Comparison of ENCODE assay signal across 8 cellular contexts in genomic region chr17:16352838-16353701, GRCh38. TPM values are rescaled to one million over a fixed set of nuclear protein-coding genes. Genes with fewer than 3 reads are reported as not detected.
DNase-seq lines count a peak whose midpoint lies in the region; ATAC-seq and TF ChIP-seq lines count a peak whose summit lies in the region.

TSS of gene CENPV (minus strand) at chr17:16353469. CDS start at chr17:16353436, 33 bp downstream.

- 1% methylated on average over 88 to 121 of the region's 121 CpGs for WGBS in esophagus, 2 donors

- H3K9me3 ChIP-seq in NT2/D1 (ENCODE audit: insufficient read depth, low read length), result no peaks in the 10 kb centered on the region
- H3K9me3 ChIP-seq in esophagus (ENCODE audit: control insufficient read depth in 2 of 2, insufficient read depth in 1 of 2, low read depth in 1 of 2, low read length in 1 of 2), result no peaks in the 10 kb centered on the region

- H3K27me3 Mint-ChIP-seq in natural killer cell (ENCODE audit: low read depth in 2 of 2), result no peaks in the 10 kb centered on the region

- no peaks in the 10 kb centered on the region for H3K36me3 Mint-ChIP-seq in natural killer cell

- peak within 1 kb of the TSS; percentile 92 for H3K4me3 Mint-ChIP-seq in natural killer cell

- intact Hi-C loops in natural killer cell (cut with micrococcal nuclease), result loop anchor here (5.0 kb wide), 1 partner anchor 66 kb away; no protein-coding TSS in a partner anchor

- peak within 1 kb of the TSS; percentile 78 to 79 for H3K27ac Mint-ChIP-seq in natural killer cell

- peaks cover 10% of the 10 kb centered on the region in 2 donors for H3K4me1 Mint-ChIP-seq in natural killer cell

- no peak within 1 kb of the TSS for H3K27ac ChIP-seq in esophagus (ENCODE audit: low read depth in 2 of 2, low read length in 1 of 2)

- ATAC-seq in HG03135 (IDR thresholded peaks at IDR 0.05; ENCODE audit: unreplicated experiment), result peak; percentile 74
- peak; percentile 90 to 94 (median 93) for ATAC-seq in natural killer cell
- ATAC-seq in stimulated activated naive CD8-positive, alpha-beta T cell treated with anti-CD3 and anti-CD28 coated beads, Interleukin-15, Interleukin-2, amounts not matched to agents 100 U/mL and 50 U/mL, for 24 hours, result peak; percentile 87

- H3K9me3 Mint-ChIP-seq in natural killer cell, result no peaks in the 10 kb centered on the region

- TF ChIP-seq POLR2A in GM18526 (IDR thresholded peaks at IDR 0.05; ENCODE audit: extremely low read depth, insufficient read length), result peak; percentile 71

- H3K4me1 ChIP-seq in NT2/D1 (ENCODE audit: insufficient read depth, insufficient read length) (no peaks in the 10 kb centered on the region), esophagus (ENCODE audit: control insufficient read depth in 2 of 2, insufficient read depth in 2 of 2, low read length in 1 of 2) (peaks cover 0 to 5% of the 10 kb centered on the region in 2 donors)

- H3K4me3 ChIP-seq in NT2/D1 (ENCODE audit: insufficient read length, low read depth) (peak within 1 kb of the TSS; percentile 58), esophagus (ENCODE audit: low read depth in 1 of 2, low read length in 2 of 2) (peak within 1 kb of the TSS; percentile 52 to 65)

- H3K27me3 ChIP-seq in NT2/D1 (ENCODE audit: insufficient read depth, insufficient read length), result no peaks in the 10 kb centered on the region
- no peaks in the 10 kb centered on the region for H3K27me3 ChIP-seq in esophagus (ENCODE audit: control insufficient read depth in 1 of 2, insufficient read depth in 2 of 2, low read length in 2 of 2)

- H3K36me3 ChIP-seq in NT2/D1 (ENCODE audit: insufficient read depth, insufficient read length, low read length) (peaks cover 16% of the 10 kb centered on the region), esophagus (ENCODE audit: control insufficient read depth in 2 of 2, insufficient read depth in 2 of 2, low read length in 1 of 2) (no peaks in the 10 kb centered on the region)

- peak within 1 kb of the TSS; percentile 82 for H3K9ac ChIP-seq in NT2/D1 (ENCODE audit: insufficient read length, low read depth)

- DNase-seq in A172 (ENCODE audit: low spot score), result no peak
- DNase-seq in NT2/D1 (ENCODE audit: low read depth, low spot score), result no peak
- DNase-seq in activated T-cell treated with anti-CD3 and anti-CD28 coated beads for 48 hours (ENCODE audit: low read depth), result peak; percentile 72
- peak; percentile 66 for DNase-seq in natural killer cell
- DNase-seq in stimulated activated naive CD8-positive, alpha-beta T cell treated with anti-CD3 and anti-CD28 coated beads, Interleukin-15, Interleukin-2, amounts not matched to agents 100 U/mL and 50 U/mL, for 24 hours, result peak; percentile 77

- TF ChIP-seq CTCF in natural killer cell (IDR thresholded peaks at IDR 0.05), result peak; percentile 34

RNA-seq across cellular contexts. Expression of gene CENPV, which starts in this region (rescaled TPM):
- 22.2 and 29.7 TPM in 2 replicates for total RNA-seq in A172 (2014; rRNA removed; shearing (Covaris generic))
- polyA plus RNA-seq in esophagus, result 1 to 10 TPM; 1.3 to 2.8 TPM
- total RNA-seq in natural killer cell, result 10 to 100 TPM; 11.3 to 20.0 (median 15.1) TPM

Comparison
In these comparisons a context has a peak if more than half of its experiments do, and no peak if none do; other contexts are left out.
1. DNase-seq: peak in activated T-cell treated with anti-CD3 and anti-CD28 coated beads for 48 hours (single experiment), natural killer cell (single experiment) and stimulated activated naive CD8-positive, alpha-beta T cell treated with anti-CD3 and anti-CD28 coated beads, Interleukin-15, Interleukin-2, amounts not matched to agents 100 U/mL and 50 U/mL, for 24 hours (single experiment); none in A172 (single experiment) and NT2/D1 (single experiment).
2. Peak in every context shown above with its lines, with median percentiles within 50 percentile points of each other: ATAC-seq.